In the genomic region with DNA sequence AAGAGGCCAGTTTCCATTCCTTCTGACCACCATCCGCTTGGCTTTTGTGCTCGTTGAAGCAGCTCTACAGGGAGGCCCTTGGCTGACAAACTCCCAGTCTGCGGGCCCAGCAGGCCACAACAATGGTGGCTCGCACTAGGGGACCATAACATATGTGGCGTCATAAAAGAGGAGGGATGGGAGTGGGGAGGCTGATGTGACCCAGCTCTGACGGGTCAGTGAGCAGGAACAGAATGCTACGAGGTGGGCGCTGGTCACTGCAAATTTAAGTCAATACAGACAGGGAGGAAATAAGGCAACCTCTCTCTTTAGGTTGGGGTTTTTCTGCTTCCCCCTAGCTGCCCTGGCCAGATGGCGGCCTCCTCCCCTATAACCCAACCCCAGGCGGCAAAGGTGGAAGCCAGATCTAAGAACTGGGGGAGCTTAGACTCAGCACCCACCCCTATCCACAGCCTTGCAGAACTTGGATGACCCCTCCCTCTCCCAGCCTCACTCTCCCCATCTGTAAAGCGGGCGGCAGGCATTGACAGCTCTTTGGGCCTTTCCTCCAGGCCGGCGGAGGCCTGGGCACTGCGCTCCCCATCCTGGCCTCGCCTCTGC, we compare ENCODE assay signal across 14 cellular contexts. TPM values are rescaled to one million over a fixed set of nuclear protein-coding genes. Genes with fewer than 3 reads are reported as not detected.
DNase-seq lines count a peak whose midpoint lies in the region; ATAC-seq, FAIRE-seq and TF ChIP-seq lines count a peak whose summit lies in the region.
"Had no signal": no experiment of that assay in that cellular context is flagged by ENCODE, and none has a peak within 500 bp of the region (broad histone marks: within the 10 kb centered on the region; RNA-seq: fewer than 3 reads in every experiment).

No MANE protein-coding gene starts in this region.

- no peak overlapping the region for H3K14ac ChIP-seq in H1 (ENCODE audit: insufficient read length)

- TF ChIP-seq CTCF in left ventricle myocardium inferior (IDR thresholded peaks at IDR 0.05; ENCODE audit: borderline replicate concordance), result no peak
- no peak for TF ChIP-seq CTCF in right atrium auricular region (IDR thresholded peaks at IDR 0.05)
- no peak for TF ChIP-seq CTCF in H1 (IDR thresholded peaks at IDR 0.05; ENCODE audit: control extremely low read depth in 1 of 3, insufficient read depth in 1 of 3, low read depth in 1 of 3, low read length in 3 of 3)
- TF ChIP-seq CTCF in nephron progenitor cell (IDR thresholded peaks at IDR 0.05), result no peak
- TF ChIP-seq CTCF in upper lobe of left lung (IDR thresholded peaks at IDR 0.05), result no peak

- CTCF ChIA-PET in H1 (lab: Charles Lee; ENCODE audit: partially characterized antibody), result interaction anchor here (0.7 to 5.3 kb wide), 6 partner anchors 11 to 244 kb away, joined by 3 to 35 read pairs (median 6); no protein-coding TSS in a partner anchor

- peaks cover 12% of the 10 kb centered on the region for H3K36me3 Mint-ChIP-seq in nephron progenitor cell (ENCODE audit: low read depth)

- H2AK5ac ChIP-seq in H1 (ENCODE audit: low read depth, low read length), result no peak overlapping the region

- no peak overlapping the region for H2BK5ac ChIP-seq in H1 (ENCODE audit: low read depth, low read length)

- peak overlapping the region; percentile 74 to 81 for H3K4me2 ChIP-seq in H1 (ENCODE audit: insufficient read depth in 1 of 2, low read depth in 2 of 2, low read length in 2 of 2)

- peaks cover 6% of the 10 kb centered on the region; the same call in 1 of the 2 replicates for H3K23me2 ChIP-seq in H1 (ENCODE audit: low read depth, low read length)

- H2BK12ac ChIP-seq in H1 (ENCODE audit: low read depth, low read length), result no peak overlapping the region

- H2BK15ac ChIP-seq in H1 (ENCODE audit: low read length), result no peak overlapping the region

- no peak for TF ChIP-seq POLR2A in H1 (IDR thresholded peaks at IDR 0.05; ENCODE audit: control extremely low read depth in 1 of 2, low read depth in 2 of 2, low read length in 2 of 2)
- TF ChIP-seq POLR2A in upper lobe of left lung (IDR thresholded peaks at IDR 0.05), result no peak

- H3K79me2 ChIP-seq in H1 (ENCODE audit: control insufficient read depth in 1 of 2, insufficient read depth in 2 of 2, low read length in 2 of 2), result no peaks in the 10 kb centered on the region

- TF ChIP-seq RAD21 in H1 (IDR thresholded peaks at IDR 0.05 in 1 of 2, conservative IDR thresholded peaks at IDR 0.05 in 1 of 2; ENCODE audit: low read depth in 2 of 2, low read length in 2 of 2), result no peak

- ATAC-seq in upper lobe of left lung (ENCODE audit: low FRiP score in 2 of 2) (no peak), HG02840 (IDR thresholded peaks at IDR 0.05; ENCODE audit: low FRiP score, unreplicated experiment) (no peak)
- ATAC-seq: naive thymus-derived CD8-positive, alpha-beta T cell had no signal

- peaks cover 73% of the 10 kb centered on the region for H3K27me3 Mint-ChIP-seq in nephron progenitor cell (ENCODE audit: low read depth, poor library complexity)

- no peak for FAIRE-seq in H1 (lab: Jason Lieb, UNC)
- FAIRE-seq: bronchial epithelial cell had no signal

- no peak overlapping the region for H2BK20ac ChIP-seq in H1 (ENCODE audit: low read length)

- DNase-seq in left ventricle myocardium inferior (no peak), right atrium auricular region (ENCODE audit: low spot score) (no peak), H1 (ENCODE audit: low read depth in 1 of 2, low spot score in 2 of 2) (no peak), nephron progenitor cell (peak; percentile 8), upper lobe of left lung (no peak), EL (no peak), HuH-7.5 (ENCODE audit: low spot score) (no peak)
- DNase-seq: activated effector memory CD4-positive, alpha-beta T cell treated with anti-CD3 and anti-CD28 coated beads, Interleukin-2, amount 50 U/mL, for 16 hours; left lung; naive thymus-derived CD8-positive, alpha-beta T cell; NCI-H2107 had no signal

- no peak overlapping the region for H4K5ac ChIP-seq in H1 (ENCODE audit: insufficient read length, low read depth, low read length)

- H3K9me3 Mint-ChIP-seq in nephron progenitor cell, result peaks cover 18% of the 10 kb centered on the region

- H3K27me3 ChIP-seq in left ventricle myocardium inferior (ENCODE audit: low read depth), result peaks cover 50% of the 10 kb centered on the region
- no peaks in the 10 kb centered on the region for H3K27me3 ChIP-seq in right atrium auricular region
- H3K27me3 ChIP-seq in H1 (replicated peaks in 1 of 4; ENCODE audit: control insufficient read depth in 3 of 4, extremely low read depth in 1 of 4, insufficient read depth in 3 of 4, low read length in 3 of 4), result peaks cover 6 to 23% (median 18%) of the 10 kb centered on the region in 4 experiments
- H3K27me3 ChIP-seq in upper lobe of left lung, result peaks cover 0 to 8% (median 3%) of the 10 kb centered on the region in 4 donors

- H3K4ac ChIP-seq in H1 (replicated peaks; ENCODE audit: insufficient read length, low read depth, low read length), result no peak overlapping the region

- no peak overlapping the region for H4K8ac ChIP-seq in H1 (ENCODE audit: extremely low read depth, insufficient read depth, low read length)

- H3K18ac ChIP-seq in H1 (ENCODE audit: extremely low read depth, low read length), result no peak overlapping the region; the same call in 1 of the 2 replicates

- TF ChIP-seq EP300 in H1 (IDR thresholded peaks at IDR 0.05; ENCODE audit: borderline replicate concordance in 1 of 2, low read depth in 2 of 2, low read length in 2 of 2) (no peak), upper lobe of left lung (IDR thresholded peaks at IDR 0.05) (no peak)

- H3K9me3 ChIP-seq in left ventricle myocardium inferior (replicated peaks) (peaks cover 10% of the 10 kb centered on the region), right atrium auricular region (no peaks in the 10 kb centered on the region), H1 (ENCODE audit: insufficient read depth in 2 of 2, low read depth in 1 of 2, low read length in 1 of 2) (peaks cover 6% of the 10 kb centered on the region in 2 experiments; a peak in 3 of 4 replicates), upper lobe of left lung (no peaks in the 10 kb centered on the region)
- H3K9me3 ChIP-seq: left lung had no signal

- H3K4me3 ChIP-seq in left ventricle myocardium inferior (peak overlapping the region; percentile 47), right atrium auricular region (peak overlapping the region in 1 of 2 donors; percentile 37), H1 (ENCODE audit: extremely low read depth in 1 of 4, insufficient read depth in 2 of 4, low read depth in 3 of 4, low read length in 4 of 4) (peak overlapping the region; percentile 45 to 67 (median 54)), upper lobe of left lung (peak overlapping the region in 3 of 4 donors; percentile 20 to 36 (median 27))
- H3K4me3 ChIP-seq: left lung had no signal

- H3K27ac ChIP-seq in left ventricle myocardium inferior (replicated peaks) (no peak overlapping the region), right atrium auricular region (no peak overlapping the region), H1 (ENCODE audit: low read depth, low read length) (no peak overlapping the region), upper lobe of left lung (no peak overlapping the region)
- H3K27ac ChIP-seq: left lung, skin epidermis had no signal

- no peak overlapping the region for H3K27ac Mint-ChIP-seq in nephron progenitor cell
- H3K27ac Mint-ChIP-seq: naive thymus-derived CD8-positive, alpha-beta T cell had no signal

- H3K36me3 ChIP-seq in left ventricle myocardium inferior (no peaks in the 10 kb centered on the region), right atrium auricular region (no peaks in the 10 kb centered on the region), H1 (ENCODE audit: control insufficient read depth in 2 of 4, insufficient read depth in 4 of 4, low read length in 3 of 4) (no peaks in the 10 kb centered on the region; a peak in 1 of 8 replicates), upper lobe of left lung (no peaks in the 10 kb centered on the region)
- H3K36me3 ChIP-seq: left lung had no signal

- no peak overlapping the region for H3K9ac ChIP-seq in H1 (replicated peaks in 1 of 4; ENCODE audit: extremely low read depth in 1 of 4, low read depth in 3 of 4, low read length in 3 of 4)

- intact Hi-C loops in left ventricle myocardium inferior (cut with micrococcal nuclease), result no loop called here

- 0 out of 2 replicates have a peak overlapping the region, but pooled peaks have one; percentile 42 for H2AFZ ChIP-seq in H1 (ENCODE audit: low read length)

- no peak overlapping the region for H3K56ac ChIP-seq in H1 (replicated peaks; ENCODE audit: insufficient read length, low read depth, low read length)

- no peaks in the 10 kb centered on the region for H4K20me1 ChIP-seq in H1 (replicated peaks in 1 of 2; ENCODE audit: control insufficient read depth in 1 of 2, insufficient read depth in 2 of 2, low read length in 2 of 2)

- peak overlapping the region; percentile 80 for H3K4me3 Mint-ChIP-seq in nephron progenitor cell

- H4K91ac ChIP-seq in H1 (replicated peaks; ENCODE audit: insufficient read length, low read length), result no peak overlapping the region

- WGBS in H1 (ENCODE audit: extremely low coverage in 1 of 2, insufficient coverage in 1 of 2, insufficient read length in 1 of 2, insufficient replicate concordance in 2 of 2, low coverage in 1 of 2, low lambda C conversion rate in 2 of 2, missing lambda C conversion rate in 1 of 2), 2 experiments, result 38% methylated on average over 16 of the region's 16 CpGs; no CpG with 5 or more reads in 1 of the 2 experiments
- WGBS in upper lobe of left lung, 2 donors, result 84 to 86% methylated on average over 15 to 16 of the region's 16 CpGs

- peaks cover 6% of the 10 kb centered on the region for H3K4me1 Mint-ChIP-seq in nephron progenitor cell

- no peak overlapping the region for H3K23ac ChIP-seq in H1 (ENCODE audit: insufficient read length)

- H3K4me1 ChIP-seq in left ventricle myocardium inferior (no peaks in the 10 kb centered on the region), right atrium auricular region (no peaks in the 10 kb centered on the region), H1 (replicated peaks in 1 of 4; ENCODE audit: control insufficient read depth in 3 of 4, insufficient read depth in 4 of 4, low read length in 3 of 4) (peaks cover 0 to 2% (median 0%) of the 10 kb centered on the region in 4 experiments; a peak in 2 of 7 replicates), upper lobe of left lung (peaks cover 0 to 11% (median 3%) of the 10 kb centered on the region in 4 donors)
- H3K4me1 ChIP-seq: left lung had no signal

- POLR2A ChIA-PET in H1 (lab: Charles Lee; ENCODE audit: partially characterized antibody), result interaction anchor here (0.8 to 1.0 kb wide), 2 partner anchors 9 to 47 kb away, joined by 3 to 5 read pairs; partner anchors contain the start of gene TMEM245

- H2BK120ac ChIP-seq in H1 (replicated peaks; ENCODE audit: low read depth, low read length), result no peak overlapping the region

- no peaks in the 10 kb centered on the region for H3K79me1 ChIP-seq in H1 (ENCODE audit: low read depth, low read length)

RNA-seq across cellular contexts. Expression of gene FRRS1L, which starts 0.8 kb away (rescaled TPM):
- 2.5 TPM for total RNA-seq in left ventricle myocardium inferior
- total RNA-seq in right atrium auricular region, result 1 to 10 TPM; 4.3 to 7.5 TPM
- total RNA-seq in H1 (2021; fragmentation: NEBNext Ultra II Directional; extraction: Animal tissue kit (Norgen Biotek cat#: 25700)), result 2.1 and 2.2 TPM in 2 replicates
- 0.66 and 1.0 TPM in 2 replicates for polyA plus RNA-seq in H1 (2011; rRNA removed)
- 0.62 TPM for polyA plus RNA-seq in H1 (2011; cell fraction: cytosol; rRNA removed)
- 0.63 TPM for polyA plus RNA-seq in H1 (2011; cell fraction: nucleus; rRNA removed)
- polyA plus RNA-seq in H1 (2012, experiment 1 of 2), result 0.64 to 1.2 TPM (median 1.1 TPM) in 4 replicates
- 1.0 TPM for polyA plus RNA-seq in H1 (2012, experiment 2 of 2)
- polyA plus RNA-seq in H1 (2013, experiment 1 of 2), result 0.53 TPM
- polyA plus RNA-seq in H1 (2013, experiment 2 of 2), result 0.55 TPM
- 0.85 and 3.1 TPM in 2 replicates for polyA minus RNA-seq in H1 (2011; rRNA and poly(A)+ RNA removed)
- 0.59 TPM for polyA minus RNA-seq in H1 (2011; cell fraction: cytosol; rRNA and poly(A)+ RNA removed)
- 1.6 TPM for polyA minus RNA-seq in H1 (2011; cell fraction: nucleus; rRNA and poly(A)+ RNA removed)
- total RNA-seq in upper lobe of left lung, result under 1 TPM in 3 of 6 donors, not detected in 3; 0.06 to 0.13 (median 0.10) TPM
- total RNA-seq: bronchial epithelial cell; naive thymus-derived CD8-positive, alpha-beta T cell had no signal
- polyA plus RNA-seq: naive thymus-derived CD8-positive, alpha-beta T cell had no signal

RNA-seq across cellular contexts. Expression of gene TMEM245, which starts 46.5 kb away (rescaled TPM):
- 97.4 TPM for total RNA-seq in left ventricle myocardium inferior
- 10 to 100 TPM; 89.0 to 95.1 TPM for total RNA-seq in right atrium auricular region
- 42.1 and 44.3 TPM in 2 replicates for total RNA-seq in H1 (2021; fragmentation: NEBNext Ultra II Directional; extraction: Animal tissue kit (Norgen Biotek cat#: 25700))
- polyA plus RNA-seq in H1 (2011; rRNA removed), result 40.3 and 45.8 TPM in 2 replicates
- polyA plus RNA-seq in H1 (2011; cell fraction: cytosol; rRNA removed), result 33.8 TPM
- 32.6 TPM for polyA plus RNA-seq in H1 (2011; cell fraction: nucleus; rRNA removed)
- 22.3 to 28.6 TPM (median 27.8 TPM) in 4 replicates for polyA plus RNA-seq in H1 (2012, experiment 1 of 2)
- 6.1 TPM for polyA plus RNA-seq in H1 (2012, experiment 2 of 2)
- 53.5 TPM for polyA plus RNA-seq in H1 (2013, experiment 1 of 2)
- 55.3 TPM for polyA plus RNA-seq in H1 (2013, experiment 2 of 2)
- polyA minus RNA-seq in H1 (2011; rRNA and poly(A)+ RNA removed), result 127 and 148 TPM in 2 replicates
- 42.5 TPM for polyA minus RNA-seq in H1 (2011; cell fraction: cytosol; rRNA and poly(A)+ RNA removed)
- polyA minus RNA-seq in H1 (2011; cell fraction: nucleus; rRNA and poly(A)+ RNA removed), result 80.1 TPM
- 100 to 1,000 TPM in 3 of 6 donors, 10 to 100 TPM in 3; 54.5 to 203 (median 88.7) TPM for total RNA-seq in upper lobe of left lung
